8 cellular contexts compared by ENCODE assay signal in genomic region chr12:6038160-6038559, GRCh38.
DNase-seq lines count a peak whose midpoint lies in the region; ATAC-seq and TF ChIP-seq lines count a peak whose summit lies in the region.
"Had no signal": no experiment of that assay in that cellular context is flagged by ENCODE, and none has a peak within 500 bp of the region (broad histone marks: within the 10 kb centered on the region; RNA-seq: fewer than 3 reads in every experiment).

No MANE protein-coding gene starts in this region.

- TF ChIP-seq POLR2A in prostate gland (IDR thresholded peaks at IDR 0.05): no peak

- POLR2A ChIA-PET in activated CD8-positive, alpha-beta T cell treated with anti-CD3 and anti-CD28 coated beads for 36 hours (lab: Charles Lee): no interaction called here

- peak; percentile 91 for TF ChIP-seq CTCF in GM06990 (IDR thresholded peaks at IDR 0.05; ENCODE audit: insufficient read depth, low read length, poor library complexity, severe bottlenecking)
- TF ChIP-seq CTCF in activated CD8-positive, alpha-beta T cell treated with anti-CD3 and anti-CD28 coated beads for 36 hours (IDR thresholded peaks at IDR 0.05): peak; percentile 82
- TF ChIP-seq CTCF in foreskin keratinocyte (conservative IDR thresholded peaks at IDR 0.05): peak; percentile 91
- TF ChIP-seq CTCF in prostate gland (IDR thresholded peaks at IDR 0.05): peak; percentile 16 to 42 (median 34)

- H3K4me3 ChIP-seq in GM06990 (replicated peaks; ENCODE audit: low read depth, low read length) (no peak overlapping the region), prostate gland (no peak overlapping the region)

- H3K4me1 ChIP-seq in foreskin keratinocyte: no peaks in the 10 kb centered on the region
- no peaks in the 10 kb centered on the region for H3K4me1 ChIP-seq in prostate gland (replicated peaks)

- peaks cover 2% of the 10 kb centered on the region for H3K4me1 Mint-ChIP-seq in activated CD8-positive, alpha-beta T cell treated with anti-CD3 and anti-CD28 coated beads for 36 hours (ENCODE audit: low read depth)

- H3K27me3 ChIP-seq in GM06990 (replicated peaks; ENCODE audit: control insufficient read depth, insufficient read depth, low read length) (no peaks in the 10 kb centered on the region; the same call in 1 of the 2 replicates), foreskin keratinocyte (peaks cover 4% of the 10 kb centered on the region), prostate gland (replicated peaks; ENCODE audit: insufficient read depth) (no peaks in the 10 kb centered on the region)

- H3K9me3 Mint-ChIP-seq in activated CD8-positive, alpha-beta T cell treated with anti-CD3 and anti-CD28 coated beads for 36 hours: no peaks in the 10 kb centered on the region

- ATAC-seq in HG02852 (IDR thresholded peaks at IDR 0.05; ENCODE audit: unreplicated experiment) (peak; percentile 64), foreskin keratinocyte (peak; percentile 78), GM21447 (IDR thresholded peaks at IDR 0.05; ENCODE audit: unreplicated experiment) (no peak)
- peak; percentile 93 for ATAC-seq in activated CD8-positive, alpha-beta T cell treated with anti-CD3 and anti-CD28 coated beads for 36 hours

- 68% methylated on average over 8 of the region's 8 CpGs for WGBS in prostate gland

- H3K9me3 ChIP-seq in prostate gland: no peaks in the 10 kb centered on the region

- no peak overlapping the region for H3K27ac Mint-ChIP-seq in activated CD8-positive, alpha-beta T cell treated with anti-CD3 and anti-CD28 coated beads for 36 hours
- H3K27ac Mint-ChIP-seq: activated naive CD8-positive, alpha-beta T cell had no signal

- H3K36me3 ChIP-seq in GM06990 (ENCODE audit: control insufficient read depth, insufficient read depth, low read length): no peaks in the 10 kb centered on the region
- no peaks in the 10 kb centered on the region for H3K36me3 ChIP-seq in prostate gland

- DNase-seq in GM06990 (ENCODE audit: extremely low read depth, insufficient read length) (no peak), NCI-H526 treated with DMSO at 0.1 percent for 48 hours (lab: John Stamatoyannopoulos, UW) (peak; percentile 62), foreskin keratinocyte (peak in 1 of 2 donors; percentile 57), prostate gland (ENCODE audit: low spot score) (no peak)
- DNase-seq in activated CD8-positive, alpha-beta T cell treated with anti-CD3 and anti-CD28 coated beads for 36 hours: peak; percentile 71

- intact Hi-C loops in activated CD8-positive, alpha-beta T cell treated with anti-CD3 and anti-CD28 coated beads for 36 hours (cut with micrococcal nuclease): loop anchor here (2.0 kb wide), 1 partner anchor 49 kb away; no protein-coding TSS in a partner anchor
- intact Hi-C loops in prostate gland (cut with DNase I): no loop called here

- CTCF ChIA-PET in activated CD8-positive, alpha-beta T cell treated with anti-CD3 and anti-CD28 coated beads for 36 hours (lab: Charles Lee): interaction anchor here (0.6 to 6.9 kb wide), 28 partner anchors 10 to 248 kb away, joined by 3 to 274 read pairs (median 5); partner anchors contain the start of gene VWF

- no peaks in the 10 kb centered on the region for H3K36me3 Mint-ChIP-seq in activated CD8-positive, alpha-beta T cell treated with anti-CD3 and anti-CD28 coated beads for 36 hours (ENCODE audit: low read depth)
- H3K36me3 Mint-ChIP-seq: activated naive CD8-positive, alpha-beta T cell had no signal

- H3K4me3 Mint-ChIP-seq in activated CD8-positive, alpha-beta T cell treated with anti-CD3 and anti-CD28 coated beads for 36 hours: no peak overlapping the region
- H3K4me3 Mint-ChIP-seq: activated naive CD8-positive, alpha-beta T cell had no signal

- H3K27me3 Mint-ChIP-seq in activated CD8-positive, alpha-beta T cell treated with anti-CD3 and anti-CD28 coated beads for 36 hours: no peaks in the 10 kb centered on the region
- H3K27me3 Mint-ChIP-seq: activated naive CD8-positive, alpha-beta T cell had no signal

- H3K27ac ChIP-seq in foreskin keratinocyte (no peak overlapping the region), prostate gland (no peak overlapping the region)

Comparison
In these comparisons a context has a peak if more than half of its experiments do, and no peak if none do; other contexts are left out.
1. DNase-seq: peak in NCI-H526 treated with DMSO at 0.1 percent for 48 hours (single experiment) and activated CD8-positive, alpha-beta T cell treated with anti-CD3 and anti-CD28 coated beads for 36 hours (single experiment); none in GM06990 (single experiment) and prostate gland (single experiment).
2. CTCF ChIP-seq: peak in every context shown above with its lines; median percentile 91 in GM06990; 91 in foreskin keratinocyte; 82 in activated CD8-positive, alpha-beta T cell treated with anti-CD3 and anti-CD28 coated beads for 36 hours; 34 in prostate gland.